In the genomic region with DNA sequence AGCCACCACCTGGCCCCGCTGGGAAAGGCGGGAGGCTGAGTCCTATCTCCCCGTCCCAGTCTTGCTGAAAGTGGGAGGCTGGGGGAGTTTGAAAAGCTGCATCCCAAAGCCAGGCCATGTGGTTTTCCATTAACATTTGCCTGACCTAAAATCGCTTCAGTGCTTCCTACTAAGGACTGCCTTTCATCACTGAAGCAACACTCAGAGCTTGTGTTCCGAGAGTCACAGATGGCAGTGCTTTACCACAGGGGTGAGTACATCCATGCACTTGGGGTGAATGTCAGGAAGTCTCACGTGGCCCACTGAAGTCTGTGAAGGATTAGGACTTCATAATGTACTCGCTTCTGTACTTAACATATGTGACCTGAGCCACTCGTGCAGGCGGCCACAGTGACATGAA, we compare ENCODE assay signal across 18 cellular contexts.
"Had no signal": no experiment of that assay in that cellular context is flagged by ENCODE, and none has a peak within 500 bp of the region (broad histone marks: within the 10 kb centered on the region; RNA-seq: fewer than 3 reads in every experiment).

No MANE protein-coding gene starts in this region.

- H3K4me3 Mint-ChIP-seq: activated naive CD8-positive, alpha-beta T cell treated with anti-CD3 and anti-CD28 coated beads, Interleukin-2, amount 10 ng/mL, durations not matched to agents 7 days and 5 days; dendritic cell treated with granulocyte-macrophage colony-stimulating factor and Interleukin-4, amounts not matched to agents 40 ng/mL and 50 ng/mL, for 4 days; effector memory CD8-positive, alpha-beta T cell; naive thymus-derived CD4-positive, alpha-beta T cell; stimulated activated naive CD8-positive, alpha-beta T cell treated with anti-CD3 and anti-CD28 coated beads, Interleukin-15, amount 100 ng/mL, for 72 hours had no signal

- H3K27me3 Mint-ChIP-seq: activated naive CD8-positive, alpha-beta T cell treated with anti-CD3 and anti-CD28 coated beads, Interleukin-2, amount 10 ng/mL, durations not matched to agents 7 days and 5 days; dendritic cell treated with granulocyte-macrophage colony-stimulating factor and Interleukin-4, amounts not matched to agents 40 ng/mL and 50 ng/mL, for 4 days; effector memory CD8-positive, alpha-beta T cell; stimulated activated naive CD8-positive, alpha-beta T cell treated with anti-CD3 and anti-CD28 coated beads, Interleukin-15, amount 100 ng/mL, for 72 hours had no signal

- ATAC-seq: activated CD4-positive, CD25-positive, alpha-beta regulatory T cell treated with anti-CD3 and anti-CD28 coated beads, Interleukin-2, amount 50 U/mL, for 24 hours; effector memory CD8-positive, alpha-beta T cell; gastrocnemius medialis; stimulated activated naive CD8-positive, alpha-beta T cell treated with anti-CD3 and anti-CD28 coated beads, Interleukin-15, amount 100 ng/mL, for 72 hours had no signal

- H3K27me3 ChIP-seq: gastrocnemius medialis, left lung, right lobe of liver had no signal

- H3K4me1 ChIP-seq: right lobe of liver had no signal

- DNase-seq: activated naive CD4-positive, alpha-beta T cell; activated naive CD8-positive, alpha-beta T cell treated with anti-CD3 and anti-CD28 coated beads, Interleukin-2, amount 10 ng/mL, durations not matched to agents 7 days and 5 days; cerebellar nuclear complex; effector memory CD8-positive, alpha-beta T cell; gastrocnemius medialis; heart right ventricle; left lung; mammary epithelial cell; naive thymus-derived CD4-positive, alpha-beta T cell; stimulated activated CD4-positive, alpha-beta T cell treated with anti-CD3 and anti-CD28 coated beads, Interleukin-1b, Interleukin-23, amount 100 ng/mL, for 48 hours; stimulated activated naive CD8-positive, alpha-beta T cell treated with anti-CD3 and anti-CD28 coated beads, Interleukin-15, amount 100 ng/mL, for 72 hours; SW 1271 had no signal

- H3K27ac ChIP-seq: gastrocnemius medialis, heart right ventricle, left lung, prostate gland, right lobe of liver, thoracic aorta had no signal

- H3K4me1 Mint-ChIP-seq: activated naive CD8-positive, alpha-beta T cell treated with anti-CD3 and anti-CD28 coated beads, Interleukin-2, amount 10 ng/mL, durations not matched to agents 7 days and 5 days; naive thymus-derived CD4-positive, alpha-beta T cell; stimulated activated naive CD8-positive, alpha-beta T cell treated with anti-CD3 and anti-CD28 coated beads, Interleukin-15, amount 100 ng/mL, for 72 hours had no signal

- H3K36me3 ChIP-seq: gastrocnemius medialis, heart right ventricle, left lung, prostate gland, right lobe of liver, thoracic aorta had no signal

- H3K4me3 ChIP-seq: gastrocnemius medialis, heart right ventricle, left lung, prostate gland, right lobe of liver, thoracic aorta had no signal

- H3K36me3 Mint-ChIP-seq: activated naive CD8-positive, alpha-beta T cell treated with anti-CD3 and anti-CD28 coated beads, Interleukin-2, amount 10 ng/mL, durations not matched to agents 7 days and 5 days; naive thymus-derived CD4-positive, alpha-beta T cell had no signal

- FAIRE-seq: urothelium cell line had no signal

- H3K9me3 ChIP-seq: gastrocnemius medialis, left lung, prostate gland, right lobe of liver, thoracic aorta had no signal

- H3K9me3 Mint-ChIP-seq: activated naive CD8-positive, alpha-beta T cell treated with anti-CD3 and anti-CD28 coated beads, Interleukin-2, amount 10 ng/mL, durations not matched to agents 7 days and 5 days; dendritic cell treated with granulocyte-macrophage colony-stimulating factor and Interleukin-4, amounts not matched to agents 40 ng/mL and 50 ng/mL, for 4 days had no signal

- H3K27ac Mint-ChIP-seq: activated naive CD8-positive, alpha-beta T cell treated with anti-CD3 and anti-CD28 coated beads, Interleukin-2, amount 10 ng/mL, durations not matched to agents 7 days and 5 days; dendritic cell treated with granulocyte-macrophage colony-stimulating factor and Interleukin-4, amounts not matched to agents 40 ng/mL and 50 ng/mL, for 4 days; effector memory CD8-positive, alpha-beta T cell; stimulated activated naive CD8-positive, alpha-beta T cell treated with anti-CD3 and anti-CD28 coated beads, Interleukin-15, amount 100 ng/mL, for 72 hours had no signal
